ENCODE assay signal across 1 cellular context in genomic region chr10:122847782-122848604, GRCh38.
TF ChIP-seq lines count a peak whose summit lies in the region.

No MANE protein-coding gene starts in this region.

TF ChIP-seq in H1, 55 proteins besides CTCF, POLR2A, EP300 and RAD21:
- TF ChIP-seq TAF7 (optimal IDR thresholded peaks at IDR 0.05; ENCODE audit: borderline replicate concordance, low read depth, low read length), result no peak
TF ChIP-seq in H1: peak in this region for 0.
